ENCODE assay signal across 26 cellular contexts in the genomic region with DNA sequence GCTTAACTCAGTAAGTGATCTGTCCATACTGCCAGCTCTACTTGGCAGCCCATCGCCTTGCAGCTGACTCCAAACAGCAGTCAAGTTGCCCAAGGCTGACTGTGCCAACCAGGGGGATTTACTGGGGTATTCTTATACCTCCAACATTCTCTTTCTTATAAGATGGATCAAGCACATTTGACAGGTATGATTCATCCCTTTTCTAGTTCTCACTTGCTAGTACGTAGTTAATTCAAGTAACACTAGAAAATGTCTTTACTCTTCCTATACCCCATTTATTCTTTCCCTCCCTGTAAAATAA.
"Had no signal": no experiment of that assay in that cellular context is flagged by ENCODE, and none has a peak within 500 bp of the region (broad histone marks: within the 10 kb centered on the region; RNA-seq: fewer than 3 reads in every experiment).

No MANE protein-coding gene starts in this region.

- H2AFZ ChIP-seq: neural progenitor cell, parathyroid adenoma had no signal

- H3K9me3 ChIP-seq: colonic mucosa, esophagus squamous epithelium, left lung, mucosa of descending colon, right atrium auricular region, sigmoid colon, thoracic aorta, tibial nerve, upper lobe of left lung had no signal

- H3K27me3 Mint-ChIP-seq: dendritic cell treated with granulocyte-macrophage colony-stimulating factor and Interleukin-4, amounts not matched to agents 40 ng/mL and 50 ng/mL, for 4 days; naive B cell; natural killer cell treated with Interleukin-12 subunit alpha and Interleukin-12 subunit beta and Interleukin-15 and Interleukin-18, amount 100 ng/mL, for 72 hours; progenitor cell of endocrine pancreas; stimulated activated naive CD8-positive, alpha-beta T cell treated with anti-CD3 and anti-CD28 coated beads, Interleukin-15, Interleukin-2, amounts not matched to agents 100 ng/mL and 50 ng/mL, for 24 hours had no signal

- H3K9me3 Mint-ChIP-seq: dendritic cell treated with granulocyte-macrophage colony-stimulating factor and Interleukin-4, amounts not matched to agents 40 ng/mL and 50 ng/mL, for 4 days; endodermal cell; mesothelial cell of epicardium; naive B cell; natural killer cell treated with Interleukin-12 subunit alpha and Interleukin-12 subunit beta and Interleukin-15 and Interleukin-18, amount 100 ng/mL, for 72 hours; neural progenitor cell; stimulated activated effector memory CD8-positive, alpha-beta T cell treated with anti-CD3 and anti-CD28 coated beads, Interleukin-12 subunit alpha, Interleukin-12 subunit beta, amount 100 ng/mL, for 72 hours had no signal

- H3K36me3 ChIP-seq: colonic mucosa, esophagus squamous epithelium, left lung, neural progenitor cell, right atrium auricular region, sigmoid colon, thoracic aorta, tibial nerve, upper lobe of left lung had no signal

- H3K4me1 ChIP-seq: colonic mucosa, left lung, parathyroid adenoma, right atrium auricular region, sigmoid colon had no signal

- ATAC-seq: left lung; mucosa of descending colon; natural killer cell treated with Interleukin-12 subunit alpha and Interleukin-12 subunit beta and Interleukin-15 and Interleukin-18, amount 100 ng/mL, for 72 hours; stimulated activated effector memory CD8-positive, alpha-beta T cell treated with anti-CD3 and anti-CD28 coated beads, Interleukin-12 subunit alpha, Interleukin-12 subunit beta, amount 100 ng/mL, for 72 hours had no signal

- DNase-seq: colonic mucosa; effector CD8-positive, alpha-beta T cell; endodermal cell; esophagus squamous epithelium; kidney; left lung; mesenchymal stem cell; mucosa of descending colon; naive B cell; sigmoid colon; stimulated activated CD4-positive, alpha-beta T cell treated with anti-CD3 and anti-CD28 coated beads, Interleukin-2, amount 100 ng/mL, for 24 hours; stimulated activated CD4-positive, alpha-beta T cell treated with anti-CD3 and anti-CD28 coated beads, Interleukin-4, amount 100 ng/mL, for 24 hours; upper lobe of left lung had no signal

- H3K9ac ChIP-seq: neural progenitor cell, parathyroid adenoma had no signal

- H3K4me3 ChIP-seq: colonic mucosa, esophagus squamous epithelium, left lung, mucosa of descending colon, neural progenitor cell, right atrium auricular region, sigmoid colon, thoracic aorta, tibial nerve, upper lobe of left lung had no signal

- H3K4me2 ChIP-seq: neural progenitor cell had no signal

- H3K36me3 Mint-ChIP-seq: mesothelial cell of epicardium; natural killer cell treated with Interleukin-12 subunit alpha and Interleukin-12 subunit beta and Interleukin-15 and Interleukin-18, amount 100 ng/mL, for 72 hours; stimulated activated effector memory CD8-positive, alpha-beta T cell treated with anti-CD3 and anti-CD28 coated beads, Interleukin-12 subunit alpha, Interleukin-12 subunit beta, amount 100 ng/mL, for 72 hours had no signal

- H3K27me3 ChIP-seq: colonic mucosa, esophagus squamous epithelium, left lung, neural progenitor cell, right atrium auricular region, sigmoid colon, tibial nerve, upper lobe of left lung had no signal

- FAIRE-seq: frontal cortex, kidney, urothelium cell line had no signal

- H3K4me3 Mint-ChIP-seq: dendritic cell treated with granulocyte-macrophage colony-stimulating factor and Interleukin-4, amounts not matched to agents 40 ng/mL and 50 ng/mL, for 4 days; endodermal cell; mesothelial cell of epicardium; naive B cell; natural killer cell treated with Interleukin-12 subunit alpha and Interleukin-12 subunit beta and Interleukin-15 and Interleukin-18, amount 100 ng/mL, for 72 hours; neural progenitor cell; stimulated activated effector memory CD8-positive, alpha-beta T cell treated with anti-CD3 and anti-CD28 coated beads, Interleukin-12 subunit alpha, Interleukin-12 subunit beta, amount 100 ng/mL, for 72 hours; stimulated activated naive CD8-positive, alpha-beta T cell treated with anti-CD3 and anti-CD28 coated beads, Interleukin-15, Interleukin-2, amounts not matched to agents 100 ng/mL and 50 ng/mL, for 24 hours had no signal

- H3K27ac Mint-ChIP-seq: dendritic cell treated with granulocyte-macrophage colony-stimulating factor and Interleukin-4, amounts not matched to agents 40 ng/mL and 50 ng/mL, for 4 days; endodermal cell; mesothelial cell of epicardium; natural killer cell treated with Interleukin-12 subunit alpha and Interleukin-12 subunit beta and Interleukin-15 and Interleukin-18, amount 100 ng/mL, for 72 hours; neural progenitor cell; progenitor cell of endocrine pancreas; stimulated activated effector memory CD8-positive, alpha-beta T cell treated with anti-CD3 and anti-CD28 coated beads, Interleukin-12 subunit alpha, Interleukin-12 subunit beta, amount 100 ng/mL, for 72 hours; stimulated activated naive CD8-positive, alpha-beta T cell treated with anti-CD3 and anti-CD28 coated beads, Interleukin-15, Interleukin-2, amounts not matched to agents 100 ng/mL and 50 ng/mL, for 24 hours had no signal

- H3K27ac ChIP-seq: colonic mucosa, esophagus squamous epithelium, left lung, neural progenitor cell, parathyroid adenoma, right atrium auricular region, sigmoid colon, thoracic aorta, tibial nerve, upper lobe of left lung had no signal
